17 cellular contexts compared by ENCODE assay signal in the genomic region with DNA sequence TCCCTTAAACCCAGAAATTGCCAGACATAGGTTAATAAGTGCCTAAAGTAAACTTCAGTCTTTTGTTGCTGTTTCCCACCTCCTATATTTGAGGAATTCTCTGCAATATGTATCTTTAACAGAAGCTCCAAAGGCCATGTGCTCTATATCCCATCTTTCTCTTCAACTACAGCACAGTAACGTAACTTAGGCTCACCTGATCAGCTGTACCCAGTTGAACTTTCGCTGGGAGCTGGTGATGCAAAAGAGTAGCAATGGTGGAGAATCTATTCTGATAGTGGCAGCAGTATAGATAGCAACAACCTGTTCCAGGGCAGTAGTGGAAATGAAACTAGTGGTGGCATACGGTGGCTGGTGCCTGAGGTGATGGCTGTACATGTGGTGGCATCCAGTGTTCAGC. TPM values are rescaled to one million over a fixed set of nuclear protein-coding genes. Genes with fewer than 3 reads are reported as not detected.
DNase-seq lines count a peak whose midpoint lies in the region; ATAC-seq, FAIRE-seq and TF ChIP-seq lines count a peak whose summit lies in the region.
"Had no signal": no experiment of that assay in that cellular context is flagged by ENCODE, and none has a peak within 500 bp of the region (broad histone marks: within the 10 kb centered on the region; RNA-seq: fewer than 3 reads in every experiment).

No MANE protein-coding gene starts in this region.

- H3K36me3 Mint-ChIP-seq in Caco-2 (ENCODE audit: insufficient read depth, unreplicated experiment): no peaks in the 10 kb centered on the region
- H3K36me3 Mint-ChIP-seq: CD14-positive monocyte; CD4-positive, alpha-beta memory T cell had no signal

- H3K18ac ChIP-seq in mesenchymal stem cell (ENCODE audit: low read depth in 1 of 2, low read length in 2 of 2): no peak overlapping the region

- H3K4me3 Mint-ChIP-seq in Caco-2 (ENCODE audit: unreplicated experiment): no peak overlapping the region
- H3K4me3 Mint-ChIP-seq: CD14-positive monocyte; CD4-positive, alpha-beta memory T cell; H9 had no signal

- H3K4me3 ChIP-seq in Caco-2 (ENCODE audit: low read depth, low read length): no peak overlapping the region
- no peak overlapping the region for H3K4me3 ChIP-seq in MM.1S (ENCODE audit: low read length)
- H3K4me3 ChIP-seq in K562: no peak overlapping the region
- H3K4me3 ChIP-seq in mesenchymal stem cell (ENCODE audit: insufficient read depth in 1 of 2, low read depth in 1 of 2, low read length in 2 of 2): no peak overlapping the region
- H3K4me3 ChIP-seq: BLaER1, GM12878 had no signal

- 0 out of 2 replicates have a peak overlapping the region, but pooled peaks have one; percentile 11 for H2AFZ ChIP-seq in MM.1S (ENCODE audit: low read length)
- H2AFZ ChIP-seq in K562 (ENCODE audit: low read depth, low read length): peak overlapping the region; percentile 15; the same call in 1 of the 2 replicates
- no peak overlapping the region for H2AFZ ChIP-seq in mesenchymal stem cell (ENCODE audit: low read depth, low read length)

- POLR2A ChIA-PET in Caco-2 (lab: Charles Lee): interaction anchor here (0.7 kb wide), 1 partner anchor 33 kb away, joined by 6 read pairs; the partner anchor contains the start of gene YTHDC1
- POLR2A ChIA-PET in K562 (lab: Yijun Ruan, JAX): no interaction called here

- no peak overlapping the region for H3K9ac ChIP-seq in MM.1S (ENCODE audit: low read length)
- H3K9ac ChIP-seq in K562 (ENCODE audit: insufficient read depth in 1 of 2, low read depth in 2 of 2, low read length in 2 of 2): no peak overlapping the region
- no peak overlapping the region for H3K9ac ChIP-seq in mesenchymal stem cell (ENCODE audit: low read length)
- H3K9ac ChIP-seq: BLaER1 had no signal

- no peak overlapping the region for H4K8ac ChIP-seq in mesenchymal stem cell (ENCODE audit: low read length)

- no peaks in the 10 kb centered on the region for H3K79me1 ChIP-seq in mesenchymal stem cell (replicated peaks; ENCODE audit: low read length, poor library complexity, severe bottlenecking)

- no peaks in the 10 kb centered on the region for H3K27me3 Mint-ChIP-seq in Caco-2 (ENCODE audit: insufficient read depth, unreplicated experiment)

- ATAC-seq in K562: no peak
- ATAC-seq in GM19455 (IDR thresholded peaks at IDR 0.05; ENCODE audit: unreplicated experiment): no peak
- ATAC-seq in HG02610 (IDR thresholded peaks at IDR 0.05; ENCODE audit: unreplicated experiment): no peak
- ATAC-seq: GM12878 had no signal

- no peak for TF ChIP-seq POLR2A in K562 (conservative IDR thresholded peaks at IDR 0.05)

- no peak overlapping the region for H3K14ac ChIP-seq in mesenchymal stem cell (ENCODE audit: low read length in 2 of 2)

- H3K23ac ChIP-seq in mesenchymal stem cell (ENCODE audit: low read length in 2 of 2): no peak overlapping the region

- H3K4me1 ChIP-seq in Caco-2 (no peaks in the 10 kb centered on the region; the same call in 1 of the 2 replicates), MM.1S (ENCODE audit: low read length) (peaks cover 10% of the 10 kb centered on the region), K562 (replicated peaks in 1 of 2; ENCODE audit: control insufficient read depth in 2 of 2, insufficient read depth in 2 of 2, low read length in 2 of 2) (no peaks in the 10 kb centered on the region; a peak in 1 of 5 replicates), mesenchymal stem cell (ENCODE audit: control insufficient read depth, insufficient read depth, low read depth, low read length) (no peaks in the 10 kb centered on the region)
- H3K4me1 ChIP-seq: BLaER1 had no signal

- H3K36me3 ChIP-seq in Caco-2 (ENCODE audit: control insufficient read depth, insufficient read depth, low read length) (no peaks in the 10 kb centered on the region), MM.1S (replicated peaks; ENCODE audit: insufficient read depth, low read length) (no peaks in the 10 kb centered on the region), K562 (ENCODE audit: control insufficient read depth, insufficient read depth, low read length) (no peaks in the 10 kb centered on the region), mesenchymal stem cell (ENCODE audit: control insufficient read depth in 1 of 2, insufficient read depth in 2 of 2, low read depth in 1 of 2, low read length in 2 of 2) (no peaks in the 10 kb centered on the region)
- H3K36me3 ChIP-seq: BLaER1 had no signal

- peak overlapping the region; percentile 61 for H3K27ac Mint-ChIP-seq in Caco-2 (ENCODE audit: unreplicated experiment)
- H3K27ac Mint-ChIP-seq: CD14-positive monocyte; CD4-positive, alpha-beta memory T cell; H9 had no signal

- CTCF ChIA-PET in Caco-2 (lab: Charles Lee): interaction anchor here (1.2 kb wide), 1 partner anchor 33 kb away, joined by 4 read pairs; the partner anchor contains the start of gene YTHDC1
- CTCF ChIA-PET in K562 (lab: Yijun Ruan, JAX; ENCODE audit: low intra/inter-chr PET ratio): no interaction called here

- H3K27ac ChIP-seq in MM.1S (ENCODE audit: low read length): no peak overlapping the region
- H3K27ac ChIP-seq in K562 (ENCODE audit: extremely low read depth, low read depth, low read length): no peak overlapping the region
- no peak overlapping the region for H3K27ac ChIP-seq in mesenchymal stem cell (ENCODE audit: low read length, poor library complexity, severe bottlenecking)
- H3K27ac ChIP-seq: BLaER1 had no signal

- no peak overlapping the region for H2BK15ac ChIP-seq in mesenchymal stem cell (ENCODE audit: low read depth, poor library complexity, severe bottlenecking)

- FAIRE-seq in K562 (lab: Jason Lieb, UNC): no peak
- FAIRE-seq: GM12878, GM18507 had no signal

- no peaks in the 10 kb centered on the region for H3K9me2 ChIP-seq in MM.1S (replicated peaks; ENCODE audit: insufficient read depth, low read length)

- TF ChIP-seq CTCF in Caco-2 (IDR thresholded peaks at IDR 0.05; ENCODE audit: insufficient read depth in 1 of 2, low read depth in 1 of 2, low read length in 1 of 2, severe bottlenecking in 1 of 2, unreplicated experiment in 1 of 2): no peak
- TF ChIP-seq CTCF in MM.1S (IDR thresholded peaks at IDR 0.05; ENCODE audit: low read length): no peak
- TF ChIP-seq CTCF in K562 (IDR thresholded peaks at IDR 0.05 in 2 of 3, conservative IDR thresholded peaks at IDR 0.05 in 1 of 3; ENCODE audit: insufficient read depth in 2 of 3, low read depth in 1 of 3, low read length in 3 of 3): no peak

- no peaks in the 10 kb centered on the region for H3K9me1 ChIP-seq in K562 (ENCODE audit: control insufficient read depth, insufficient read depth, low read length)

- no peak overlapping the region for H2BK12ac ChIP-seq in mesenchymal stem cell (ENCODE audit: low read length in 2 of 2)

- H3K9me3 ChIP-seq in Caco-2 (no peaks in the 10 kb centered on the region), MM.1S (replicated peaks; ENCODE audit: insufficient read depth, low read length) (no peaks in the 10 kb centered on the region), K562 (replicated peaks; ENCODE audit: control insufficient read depth, insufficient read depth, low read depth, low read length) (no peaks in the 10 kb centered on the region), mesenchymal stem cell (ENCODE audit: control insufficient read depth, low read length) (no peaks in the 10 kb centered on the region)
- H3K9me3 ChIP-seq: BLaER1 had no signal

- intact Hi-C loops in Caco-2 (cut with micrococcal nuclease; ENCODE audit: unreplicated experiment) (no loop called here), K562 (cut with micrococcal nuclease) (no loop called here)

- no peak overlapping the region for H2BK5ac ChIP-seq in mesenchymal stem cell (ENCODE audit: low read depth, low read length, poor library complexity, severe bottlenecking)

- H4K20me1 ChIP-seq in MM.1S (ENCODE audit: insufficient read depth, low read length) (no peaks in the 10 kb centered on the region), K562 (replicated peaks; ENCODE audit: control insufficient read depth, insufficient read depth, low read length) (no peaks in the 10 kb centered on the region)
- H4K20me1 ChIP-seq: BLaER1 had no signal

- H3K79me2 ChIP-seq in MM.1S (ENCODE audit: low read length) (no peaks in the 10 kb centered on the region), K562 (ENCODE audit: control insufficient read depth, insufficient read depth, low read length) (no peaks in the 10 kb centered on the region)

- no peak overlapping the region for H3K4ac ChIP-seq in mesenchymal stem cell (ENCODE audit: low read depth in 1 of 2, low read length in 2 of 2)

- TF ChIP-seq RAD21 in K562 (CRISPR knock-in tag; conservative IDR thresholded peaks at IDR 0.05 in 1 of 2, IDR thresholded peaks at IDR 0.05 in 1 of 2): no peak

- H2BK120ac ChIP-seq in mesenchymal stem cell (ENCODE audit: low read depth, low read length): no peak overlapping the region

- no peaks in the 10 kb centered on the region for H3F3A ChIP-seq in MM.1S (ENCODE audit: insufficient read depth, low read length)

- H3K4me2 ChIP-seq in MM.1S (ENCODE audit: low read depth, low read length): 0 out of 2 replicates have a peak overlapping the region, but pooled peaks have one; percentile 2
- H3K4me2 ChIP-seq in K562 (ENCODE audit: insufficient read depth, low read length): no peak overlapping the region
- H3K4me2 ChIP-seq in mesenchymal stem cell (ENCODE audit: low read length, poor library complexity, severe bottlenecking): no peak overlapping the region
- H3K4me2 ChIP-seq: BLaER1 had no signal

- H3K9me3 Mint-ChIP-seq in Caco-2 (ENCODE audit: unreplicated experiment): no peaks in the 10 kb centered on the region
- H3K9me3 Mint-ChIP-seq: CD14-positive monocyte; CD4-positive, alpha-beta memory T cell; H9 had no signal

- in situ Hi-C loops in K562 (cut with MboI): no loop called here

- no peak for TF ChIP-seq EP300 in K562 (IDR thresholded peaks at IDR 0.05; ENCODE audit: low read length)

- WGBS in K562 (ENCODE audit: insufficient coverage, low coverage, missing lambda C conversion rate): 7% methylated on average over 3 of the region's 3 CpGs
- WGBS in mesenchymal stem cell: 65% methylated on average over 3 of the region's 3 CpGs

- H4K91ac ChIP-seq in mesenchymal stem cell (ENCODE audit: low read length): no peak overlapping the region

- H3K27me3 ChIP-seq in Caco-2 (replicated peaks; ENCODE audit: control insufficient read depth, insufficient read depth, low read length) (no peaks in the 10 kb centered on the region), MM.1S (replicated peaks; ENCODE audit: insufficient read depth, low read length) (no peaks in the 10 kb centered on the region), K562 (ENCODE audit: control insufficient read depth in 2 of 2, insufficient read depth in 2 of 2, low read length in 2 of 2) (no peaks in the 10 kb centered on the region), mesenchymal stem cell (ENCODE audit: control insufficient read depth in 1 of 2, insufficient read depth in 1 of 2, low read length in 2 of 2) (peaks cover 0 to 9% of the 10 kb centered on the region in 2 experiments)
- H3K27me3 ChIP-seq: BLaER1 had no signal

- H2AK5ac ChIP-seq in mesenchymal stem cell (ENCODE audit: low read length, severe bottlenecking): peak overlapping the region; percentile 19

- H3K4me1 Mint-ChIP-seq in Caco-2 (ENCODE audit: low read depth, unreplicated experiment): peaks cover 7% of the 10 kb centered on the region
- H3K4me1 Mint-ChIP-seq: CD14-positive monocyte; CD4-positive, alpha-beta memory T cell had no signal

- no TSS peak for BruUV-seq in Caco-2 (replicated peaks; lab: Mats Ljungman, UMichigan)
- BruUV-seq in K562 (replicated peaks; lab: Mats Ljungman, UMichigan): no TSS peak

- DNase-seq in Caco-2 (peak in 1 of 2 experiments; percentile 56), MM.1S (peak; percentile 41), K562 (ENCODE audit: extremely low read depth in 1 of 4, low spot score in 3 of 4) (no peak), mesenchymal stem cell (no peak), GDM1 (lab: John Stamatoyannopoulos, UW) (no peak)
- DNase-seq: 8988T; Calu3; CD4-positive, alpha-beta memory T cell; DMS79 treated with DMSO at 0.1 percent for 48 hours; GOT3; H9 had no signal

RNA-seq across cellular contexts. Expression of gene YTHDC1, which starts 33.2 kb away (rescaled TPM):
- total RNA-seq in Caco-2 (2022) (101 and 109 TPM in 2 replicates), K562 (2014; rRNA removed) (41.1 and 48.5 TPM in 2 replicates), K562 (2014; rRNA removed; fragmentation: Illumina TruSeq; extraction: Trizol) (56.4 and 65.1 TPM in 2 replicates), K562 (2015; rRNA removed; fragmentation: Illumina TruSeq; extraction: Trizol) (54.3 and 54.8 TPM in 2 replicates), K562 (2021) (41.0 and 51.7 TPM in 2 replicates)
- 52.5 and 164 TPM in 2 replicates for total RNA-seq in K562 (2011; cell fraction: chromatin; rRNA removed; ENCODE audit: low replicate concordance)
- 19.7 and 44.0 TPM in 2 replicates for total RNA-seq in K562 (2011; cell fraction: nucleolus; rRNA removed)
- 45.7 and 51.4 TPM in 2 replicates for total RNA-seq in K562 (2011; cell fraction: nucleoplasm; rRNA removed)
- polyA plus RNA-seq in K562 (2011; rRNA removed) (52.1 and 55.7 TPM in 2 replicates), K562 (2014; fragmentation: Illumina TruSeq; extraction: Trizol) (57.2 and 65.4 TPM in 2 replicates), K562 (2014; fragmentation: Nextera tagmentation; extraction: Ambion mirVana) (10 to 100 TPM in 1 of 2 experiments, 1 to 10 TPM in 1; 9.8 to 15.8 TPM), K562 (2014; rRNA removed) (42.3 and 51.7 TPM in 2 replicates)
- polyA plus RNA-seq in K562 (2011; cell fraction: cytosol; rRNA removed): 13.6 and 20.9 TPM in 2 replicates
- 85.3 and 116 TPM in 2 replicates for polyA plus RNA-seq in K562 (2011; cell fraction: nucleus; rRNA removed)
- polyA plus RNA-seq in K562 (2012): 30.7 and 55.3 TPM in 2 replicates
- 95.4 and 105 TPM in 2 replicates for polyA minus RNA-seq in K562 (2011; rRNA and poly(A)+ RNA removed)
- 10.5 and 18.8 TPM in 2 replicates for polyA minus RNA-seq in K562 (2011; cell fraction: cytosol; rRNA and poly(A)+ RNA removed)
- 59.4 and 137 TPM in 2 replicates for polyA minus RNA-seq in K562 (2011; cell fraction: nucleus; rRNA and poly(A)+ RNA removed)
- polyA plus RNA-seq in mesenchymal stem cell (2013, experiment 1 of 2): 33.5 TPM
- 31.9 TPM for polyA plus RNA-seq in mesenchymal stem cell (2013, experiment 2 of 2)
